19 cellular contexts compared by ENCODE assay signal in genomic region chrX:11328134-11328533, GRCh38. TPM values are rescaled to one million over a fixed set of nuclear protein-coding genes. Genes with fewer than 3 reads are reported as not detected.
DNase-seq lines count a peak whose midpoint lies in the region; ATAC-seq, FAIRE-seq and TF ChIP-seq lines count a peak whose summit lies in the region.
"Had no signal": no experiment of that assay in that cellular context is flagged by ENCODE, and none has a peak within 500 bp of the region (broad histone marks: within the 10 kb centered on the region; RNA-seq: fewer than 3 reads in every experiment).

No MANE protein-coding gene starts in this region.

- no peaks in the 10 kb centered on the region for H3K27me3 Mint-ChIP-seq in astrocyte (ENCODE audit: low read depth, unreplicated experiment)

- H2AFZ ChIP-seq in astrocyte (ENCODE audit: low read depth, low read length): no peak overlapping the region
- H2AFZ ChIP-seq: GM23338 had no signal

- peak; percentile 98 for FAIRE-seq in astrocyte (lab: Jason Lieb, UNC)
- FAIRE-seq: G401.6 had no signal

- TF ChIP-seq CTCF in astrocyte (IDR thresholded peaks at IDR 0.05; ENCODE audit: insufficient read depth, low read depth, low read length) (no peak), omental fat pad (IDR thresholded peaks at IDR 0.05) (no peak), left lung (IDR thresholded peaks at IDR 0.05) (no peak)

- H3K4me3 Mint-ChIP-seq in astrocyte (ENCODE audit: unreplicated experiment): no peak overlapping the region
- H3K4me3 Mint-ChIP-seq: CD8-positive, alpha-beta T cell; GM23338; H9 had no signal

- H3K4me2 ChIP-seq in astrocyte (ENCODE audit: low read length): no peak overlapping the region
- H3K4me2 ChIP-seq: GM23338 had no signal

- peak; percentile 88 for ATAC-seq in left lobe of liver
- ATAC-seq in omental fat pad (ENCODE audit: low FRiP score): no peak
- ATAC-seq in left lung: no peak
- no peak for ATAC-seq in aorta (ENCODE audit: low FRiP score)
- ATAC-seq: CD8-positive, alpha-beta T cell; GM23338; HCT116 had no signal

- intact Hi-C loops in left lung (cut with DNase I): no loop called here
- intact Hi-C loops in aorta (cut with DNase I): no loop called here

- no peaks in the 10 kb centered on the region for H3K4me1 Mint-ChIP-seq in astrocyte (ENCODE audit: low read depth, unreplicated experiment)
- H3K4me1 Mint-ChIP-seq: GM23338, H9 had no signal

- H3K9me3 Mint-ChIP-seq in astrocyte (ENCODE audit: unreplicated experiment): peaks cover 2% of the 10 kb centered on the region
- H3K9me3 Mint-ChIP-seq: CD8-positive, alpha-beta T cell had no signal

- WGBS in aorta, 2 donors: 66 to 93% methylated on average over 3 of the region's 3 CpGs

- H3K9me3 ChIP-seq in astrocyte (ENCODE audit: insufficient read depth, low read depth, low read length) (no peaks in the 10 kb centered on the region), left lung (peaks cover 0 to 3% of the 10 kb centered on the region in 2 donors), aorta (ENCODE audit: control insufficient read depth, low read length) (no peaks in the 10 kb centered on the region)
- H3K9me3 ChIP-seq: Caco-2 had no signal

- H3K4me1 ChIP-seq in astrocyte (ENCODE audit: insufficient read depth, low read length) (no peaks in the 10 kb centered on the region), left lung (no peaks in the 10 kb centered on the region), aorta (ENCODE audit: control insufficient read depth in 1 of 2, insufficient read depth in 2 of 2, low read length in 2 of 2) (no peaks in the 10 kb centered on the region)

- H3K4me3 ChIP-seq in astrocyte (ENCODE audit: insufficient read depth, low read depth, low read length) (no peak overlapping the region), left lung (no peak overlapping the region), aorta (ENCODE audit: low read length in 2 of 2) (no peak overlapping the region)
- H3K4me3 ChIP-seq: GM23338 had no signal

- no peaks in the 10 kb centered on the region for H3K79me2 ChIP-seq in astrocyte (ENCODE audit: insufficient read depth, low read length)

- no peaks in the 10 kb centered on the region for H3K36me3 Mint-ChIP-seq in astrocyte (ENCODE audit: low read depth, unreplicated experiment)
- H3K36me3 Mint-ChIP-seq: CD8-positive, alpha-beta T cell had no signal

- H3K27ac ChIP-seq in astrocyte (ENCODE audit: low read depth, low read length) (no peak overlapping the region), left lung (no peak overlapping the region), aorta (ENCODE audit: low read depth in 1 of 2, low read length in 2 of 2) (no peak overlapping the region)

- no peaks in the 10 kb centered on the region for H4K20me1 ChIP-seq in astrocyte (ENCODE audit: insufficient read depth, low read length)

- no peak overlapping the region for H3K9ac ChIP-seq in astrocyte (ENCODE audit: low read length)

- H3K36me3 ChIP-seq in astrocyte (ENCODE audit: insufficient read depth, low read length) (no peaks in the 10 kb centered on the region), left lung (no peaks in the 10 kb centered on the region), aorta (ENCODE audit: control insufficient read depth in 1 of 2, insufficient read depth in 2 of 2, low read length in 1 of 2) (no peaks in the 10 kb centered on the region)

- DNase-seq in SK-MEL-5 (ENCODE audit: low read depth, low spot score): peak; percentile 5
- DNase-seq in astrocyte (ENCODE audit: low read depth): no peak
- DNase-seq in left lobe of liver (ENCODE audit: low spot score): no peak
- no peak for DNase-seq in omental fat pad (ENCODE audit: low spot score)
- no peak for DNase-seq in left lung
- no peak for DNase-seq in aorta
- DNase-seq: C1 segment of cervical spinal cord; Caco-2; CD8-positive, alpha-beta T cell; DMS153; DND-41; H9 had no signal

- no peaks in the 10 kb centered on the region for H3K27me3 ChIP-seq in astrocyte (ENCODE audit: insufficient read depth, low read length)
- no peaks in the 10 kb centered on the region for H3K27me3 ChIP-seq in left lung
- H3K27me3 ChIP-seq in aorta (ENCODE audit: control insufficient read depth in 1 of 2, insufficient read depth in 2 of 2, low read length in 1 of 2): no peaks in the 10 kb centered on the region

- no peak overlapping the region for H3K27ac Mint-ChIP-seq in astrocyte (ENCODE audit: unreplicated experiment)
- H3K27ac Mint-ChIP-seq: CD8-positive, alpha-beta T cell; GM23338; H9 had no signal

- in situ Hi-C loops in SK-MEL-5 (cut with HindIII; ENCODE audit: low pct_unique_long_range_greater_than_20kb, low sequenced_read_pairs): no loop called here

RNA-seq across cellular contexts. Expression of gene AMELX, which starts 34.9 kb away (rescaled TPM):
- not detected in 2 replicates for total RNA-seq in SK-MEL-5 (2014; rRNA removed; shearing (Covaris generic))
- not detected in 2 replicates for polyA plus RNA-seq in SK-MEL-5 (2015; cell fraction: cytosol; rRNA removed)
- not detected in 2 replicates for polyA plus RNA-seq in SK-MEL-5 (2015; cell fraction: nucleus; rRNA removed)
- total RNA-seq in astrocyte (not detected in 2 replicates), left lobe of liver (not detected), omental fat pad (not detected), left lung (not detected), aorta (not detected)
- not detected for polyA plus RNA-seq in aorta
- total RNA-seq: A172; A673; Caco-2; CD8-positive, alpha-beta T cell; GM23338; H4; H9 had no signal
- polyA plus RNA-seq: BJ, GM23338 had no signal
